In genomic region chr17:50397919-50398285, GRCh38 we compare ENCODE assay signal across 8 cellular contexts. TPM values are rescaled to one million over a fixed set of nuclear protein-coding genes. Genes with fewer than 3 reads are reported as not detected.
A peak's percentile ranks its signal among the peaks of the same experiment; 100 is the strongest.
DNase-seq lines count a peak whose midpoint lies in the region; ATAC-seq, FAIRE-seq and TF ChIP-seq lines count a peak whose summit lies in the region.

No MANE protein-coding gene starts in this region.

- H3K4me3 Mint-ChIP-seq in chondrocyte (ENCODE audit: unreplicated experiment): peak overlapping the region; percentile 79

- no peak for FAIRE-seq in urothelium cell line (lab: Jason Lieb, UNC)

- no peaks in the 10 kb centered on the region for H3K27me3 ChIP-seq in Karpas-422 (ENCODE audit: low read length)
- H3K27me3 ChIP-seq in neutrophil: no peaks in the 10 kb centered on the region

- peaks cover 24% of the 10 kb centered on the region for H4K20me1 ChIP-seq in Karpas-422 (ENCODE audit: insufficient read depth, low read depth, low read length)

- peaks cover 26% of the 10 kb centered on the region for H3K4me1 ChIP-seq in Karpas-422 (ENCODE audit: low read length)
- H3K4me1 ChIP-seq in neutrophil (ENCODE audit: control insufficient read depth in 1 of 2, insufficient read depth in 1 of 2, low read depth in 1 of 2, low read length in 1 of 2): peaks cover 20 to 21% of the 10 kb centered on the region in 2 experiments

- H3K27ac ChIP-seq in Karpas-422 (ENCODE audit: low read length): no peak overlapping the region
- no peak overlapping the region for H3K27ac ChIP-seq in neutrophil

- H3K27ac Mint-ChIP-seq in chondrocyte (ENCODE audit: unreplicated experiment): peak overlapping the region; percentile 88

- peak overlapping the region; percentile 100 for H3K4me2 ChIP-seq in Karpas-422 (ENCODE audit: low read depth, low read length, poor library complexity, severe bottlenecking)

- H3K9me2 ChIP-seq in Karpas-422 (replicated peaks; ENCODE audit: insufficient read depth, low read length): peaks cover 3% of the 10 kb centered on the region; the same call in 1 of the 2 replicates

- no peaks in the 10 kb centered on the region for H3K9me3 Mint-ChIP-seq in chondrocyte (ENCODE audit: low read depth)

- peak overlapping the region; percentile 93 for H2AFZ ChIP-seq in Karpas-422 (ENCODE audit: low read length)

- H3K79me2 ChIP-seq in Karpas-422 (ENCODE audit: low read length): peaks cover 44% of the 10 kb centered on the region

- no peaks in the 10 kb centered on the region for H3K9me3 ChIP-seq in Karpas-422 (ENCODE audit: low read length)
- no peaks in the 10 kb centered on the region for H3K9me3 ChIP-seq in neutrophil

- H3K36me3 ChIP-seq in Karpas-422 (ENCODE audit: insufficient read depth, low read length): peaks cover 29% of the 10 kb centered on the region
- peaks cover 19% of the 10 kb centered on the region for H3K36me3 ChIP-seq in neutrophil

- ATAC-seq in GM18505 (IDR thresholded peaks at IDR 0.05; ENCODE audit: unreplicated experiment): no peak
- ATAC-seq in GM18907 (IDR thresholded peaks at IDR 0.05; ENCODE audit: unreplicated experiment): no peak

- TF ChIP-seq CTCF in chondrocyte (IDR thresholded peaks at IDR 0.05) (no peak), neutrophil (IDR thresholded peaks at IDR 0.05) (no peak)

- no peak for TF ChIP-seq POLR2A in GM18505 (IDR thresholded peaks at IDR 0.05; ENCODE audit: borderline replicate concordance, extremely low read depth, insufficient read depth, insufficient read length)

- DNase-seq in D341Med (ENCODE audit: low spot score) (peak; percentile 48), Karpas-422 (no peak), chondrocyte (ENCODE audit: low spot score) (no peak), urothelium cell line (ENCODE audit: low spot score) (no peak), NCI-H510A (lab: John Stamatoyannopoulos, UW) (no peak)

- peak overlapping the region; percentile 95 for H3K9ac ChIP-seq in Karpas-422 (ENCODE audit: low read length)

- H3K4me3 ChIP-seq in Karpas-422 (ENCODE audit: low read length) (peak overlapping the region; percentile 95), neutrophil (ENCODE audit: low read depth in 1 of 2, low read length in 1 of 2) (peak overlapping the region; percentile 81 to 87)

- H3K27me3 Mint-ChIP-seq in chondrocyte (ENCODE audit: low read depth): no peaks in the 10 kb centered on the region

- peaks cover 17% of the 10 kb centered on the region for H3K36me3 Mint-ChIP-seq in chondrocyte (ENCODE audit: low read depth)

- H3K4me1 Mint-ChIP-seq in chondrocyte (ENCODE audit: low read depth): peaks cover 32% of the 10 kb centered on the region

RNA-seq across cellular contexts. Expression of gene LRRC59, which starts 0.6 kb away (rescaled TPM):
- total RNA-seq in Karpas-422 (2014; rRNA removed; shearing (Covaris generic); ENCODE audit: low replicate concordance): 53.3 and 68.0 TPM in 2 replicates
- total RNA-seq in chondrocyte: 144 to 162 TPM (median 148 TPM) in 3 replicates

RNA-seq across cellular contexts. Expression of gene EME1, which starts 24.9 kb away (rescaled TPM):
- 10.6 and 18.8 TPM in 2 replicates for total RNA-seq in Karpas-422 (2014; rRNA removed; shearing (Covaris generic); ENCODE audit: low replicate concordance)
- 1.9 to 6.8 TPM (median 2.5 TPM) in 3 replicates for total RNA-seq in chondrocyte

RNA-seq across cellular contexts. Expression of gene MRPL27, which starts 24.9 kb away (rescaled TPM):
- 22.3 and 48.6 TPM in 2 replicates for total RNA-seq in Karpas-422 (2014; rRNA removed; shearing (Covaris generic); ENCODE audit: low replicate concordance)
- 48.7 to 61.4 TPM (median 49.8 TPM) in 3 replicates for total RNA-seq in chondrocyte

RNA-seq across cellular contexts. Expression of gene ACSF2, which starts 28.1 kb away (rescaled TPM):
- 63.5 and 67.7 TPM in 2 replicates for total RNA-seq in Karpas-422 (2014; rRNA removed; shearing (Covaris generic); ENCODE audit: low replicate concordance)
- total RNA-seq in chondrocyte: 17.4 to 22.5 TPM (median 19.9 TPM) in 3 replicates

RNA-seq across cellular contexts. Expression of gene XYLT2, which starts 52.0 kb away (rescaled TPM):
- 11.4 and 30.4 TPM in 2 replicates for total RNA-seq in Karpas-422 (2014; rRNA removed; shearing (Covaris generic); ENCODE audit: low replicate concordance)
- 33.5 to 34.1 TPM (median 33.7 TPM) in 3 replicates for total RNA-seq in chondrocyte
